18 cellular contexts compared by ENCODE assay signal in the genomic region with DNA sequence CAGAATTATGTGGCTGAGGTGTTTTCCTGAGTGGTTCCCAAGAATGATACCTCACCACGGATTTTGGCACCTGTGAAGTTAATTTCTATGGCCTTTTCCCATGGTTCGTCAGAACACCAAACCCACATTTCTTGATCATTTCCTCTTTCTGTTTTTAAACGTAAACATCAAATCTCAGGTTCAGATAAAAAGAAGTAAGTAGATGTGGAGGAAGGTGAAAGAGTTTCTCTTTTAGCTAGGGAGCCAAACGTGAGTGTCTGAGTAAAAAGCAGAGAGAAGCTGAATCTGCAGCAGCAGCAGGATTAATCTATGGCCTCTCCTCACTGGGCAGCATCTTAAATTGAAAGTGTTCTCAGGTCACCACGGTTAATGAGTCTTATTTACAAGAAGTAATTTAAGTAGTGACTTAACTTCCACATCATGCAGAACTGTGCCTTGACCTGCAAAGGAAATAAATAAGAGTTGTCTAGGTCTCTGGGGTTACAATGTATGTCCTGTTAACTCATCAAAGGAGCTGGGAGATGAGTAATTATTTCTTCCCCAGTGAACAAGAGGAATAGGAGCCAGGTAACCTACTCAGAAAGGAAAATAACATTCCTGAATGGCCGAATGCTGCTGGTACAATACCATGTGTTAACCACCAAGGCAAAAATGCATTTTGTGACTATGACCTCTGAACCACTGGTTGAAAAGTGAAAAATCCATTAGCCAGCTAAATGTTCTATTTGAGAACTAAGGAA.
DNase-seq lines count a peak whose midpoint lies in the region; ATAC-seq, FAIRE-seq and TF ChIP-seq lines count a peak whose summit lies in the region.
"Had no signal": no experiment of that assay in that cellular context is flagged by ENCODE, and none has a peak within 500 bp of the region (broad histone marks: within the 10 kb centered on the region; RNA-seq: fewer than 3 reads in every experiment).

No MANE protein-coding gene starts in this region.

- intact Hi-C loops in posterior cingulate gyrus (cut with DNase I), result no loop called here
- intact Hi-C loops in CD4-positive, alpha-beta memory T cell (cut with micrococcal nuclease), result no loop called here

- no peak overlapping the region for H3K27ac ChIP-seq in Peyer's patch
- no peak overlapping the region for H3K27ac ChIP-seq in CD4-positive, alpha-beta memory T cell (ENCODE audit: low read depth, low read length)
- H3K27ac ChIP-seq in MM.1S (ENCODE audit: low read length), result no peak overlapping the region
- H3K27ac ChIP-seq: heart right ventricle had no signal

- H3K36me3 Mint-ChIP-seq in CD4-positive, alpha-beta memory T cell, result no peaks in the 10 kb centered on the region

- H4K20me1 ChIP-seq in MM.1S (ENCODE audit: insufficient read depth, low read length), result no peaks in the 10 kb centered on the region

- H3K9me2 ChIP-seq in MM.1S (replicated peaks; ENCODE audit: insufficient read depth, low read length), result no peaks in the 10 kb centered on the region

- H3K79me2 ChIP-seq in MM.1S (ENCODE audit: low read length), result no peaks in the 10 kb centered on the region

- FAIRE-seq in GM18507 (lab: Jason Lieb, UNC), result peak; percentile 61

- peak; percentile 52 for ATAC-seq in GM21825 (IDR thresholded peaks at IDR 0.05; ENCODE audit: unreplicated experiment)
- ATAC-seq: activated naive CD8-positive, alpha-beta T cell treated with anti-CD3 and anti-CD28 coated beads, Interleukin-2, amount 50 U/mL, for 24 hours; heart right ventricle; Right ventricle myocardium inferior had no signal

- TF ChIP-seq POLR2A in Peyer's patch (IDR thresholded peaks at IDR 0.05), result no peak

- H3K4me1 ChIP-seq in Peyer's patch (no peaks in the 10 kb centered on the region), MM.1S (ENCODE audit: low read length) (no peaks in the 10 kb centered on the region)
- H3K4me1 ChIP-seq in CD4-positive, alpha-beta memory T cell (ENCODE audit: insufficient read depth, low read length), result no peaks in the 10 kb centered on the region
- H3K4me1 ChIP-seq: heart right ventricle had no signal

- H3K4me3 ChIP-seq in Peyer's patch (no peak overlapping the region), MM.1S (ENCODE audit: low read length) (no peak overlapping the region)
- H3K4me3 ChIP-seq in CD4-positive, alpha-beta memory T cell (ENCODE audit: low read length in 2 of 2), result no peak overlapping the region
- H3K4me3 ChIP-seq: heart right ventricle had no signal

- H3F3A ChIP-seq in MM.1S (ENCODE audit: insufficient read depth, low read length), result no peaks in the 10 kb centered on the region

- H3K36me3 ChIP-seq in Peyer's patch (no peaks in the 10 kb centered on the region), MM.1S (replicated peaks; ENCODE audit: insufficient read depth, low read length) (no peaks in the 10 kb centered on the region)
- H3K36me3 ChIP-seq in CD4-positive, alpha-beta memory T cell (ENCODE audit: insufficient read depth, low read length), result no peaks in the 10 kb centered on the region
- H3K36me3 ChIP-seq: heart right ventricle had no signal

- H3K9me3 ChIP-seq in Peyer's patch (no peaks in the 10 kb centered on the region), MM.1S (replicated peaks; ENCODE audit: insufficient read depth, low read length) (no peaks in the 10 kb centered on the region)
- no peaks in the 10 kb centered on the region for H3K9me3 ChIP-seq in CD4-positive, alpha-beta memory T cell (ENCODE audit: control insufficient read depth in 1 of 2, low read length in 2 of 2)

- H3K27me3 ChIP-seq in Peyer's patch (no peaks in the 10 kb centered on the region), MM.1S (replicated peaks; ENCODE audit: insufficient read depth, low read length) (no peaks in the 10 kb centered on the region)
- H3K27me3 ChIP-seq in CD4-positive, alpha-beta memory T cell (ENCODE audit: insufficient read depth, low read length), result no peaks in the 10 kb centered on the region
- H3K27me3 ChIP-seq: heart right ventricle had no signal

- no peak for TF ChIP-seq CTCF in Peyer's patch (IDR thresholded peaks at IDR 0.05)
- no peak for TF ChIP-seq CTCF in MM.1S (IDR thresholded peaks at IDR 0.05; ENCODE audit: low read length)

- DNase-seq in GM18507 (ENCODE audit: extremely low spot score, insufficient read length, low read depth), result no peak
- peak; percentile 18 for DNase-seq in OCI-M1 (lab: John Stamatoyannopoulos, UW)
- peak; percentile 89 for DNase-seq in kidney glomerular epithelial cell (lab: John Stamatoyannopoulos, UW)
- DNase-seq in Peyer's patch, result no peak
- no peak for DNase-seq in posterior cingulate gyrus
- no peak for DNase-seq in CD4-positive, alpha-beta memory T cell
- DNase-seq in MM.1S, result no peak
- DNase-seq: activated CD4-positive, alpha-beta T cell treated with anti-CD3 and anti-CD28 coated beads, Interleukin-2, amount 10 ng/mL, durations not matched to agents 24 days and 14 days; activated naive CD8-positive, alpha-beta T cell treated with anti-CD3 and anti-CD28 coated beads, Interleukin-2, amount 50 U/mL, for 24 hours; activated T-cell treated with anti-CD3 and anti-CD28 coated beads, Interleukin-2, amount 50 U/mL, for 24 hours; erythroblast; heart right ventricle; left cardiac atrium; NCI-H2081 treated with DMSO at 0.1 percent for 48 hours; NCI-H69 had no signal

- no peak overlapping the region for H2AFZ ChIP-seq in MM.1S (ENCODE audit: low read length)

- H3K9ac ChIP-seq in MM.1S (ENCODE audit: low read length), result no peak overlapping the region

- H3K27ac Mint-ChIP-seq in CD4-positive, alpha-beta memory T cell, result no peak overlapping the region
- H3K27ac Mint-ChIP-seq: activated CD4-positive, alpha-beta T cell treated with anti-CD3 and anti-CD28 coated beads, Interleukin-2, amount 10 ng/mL, durations not matched to agents 24 days and 14 days; activated naive CD8-positive, alpha-beta T cell treated with anti-CD3 and anti-CD28 coated beads, Interleukin-2, amount 50 U/mL, for 24 hours; activated T-cell treated with anti-CD3 and anti-CD28 coated beads, Interleukin-2, amount 50 U/mL, for 24 hours; T-helper 2 cell treated with Interferon-gamma antibody and Interleukin-4, amounts not matched to agents 5 μg/mL and 100 μg/mL, for 36 hours had no signal

- H3K27me3 Mint-ChIP-seq in CD4-positive, alpha-beta memory T cell, result no peaks in the 10 kb centered on the region
- H3K27me3 Mint-ChIP-seq: activated CD4-positive, alpha-beta T cell treated with anti-CD3 and anti-CD28 coated beads, Interleukin-2, amount 10 ng/mL, durations not matched to agents 24 days and 14 days; activated naive CD8-positive, alpha-beta T cell treated with anti-CD3 and anti-CD28 coated beads, Interleukin-2, amount 50 U/mL, for 24 hours; activated T-cell treated with anti-CD3 and anti-CD28 coated beads, Interleukin-2, amount 50 U/mL, for 24 hours had no signal

- peaks cover 2 to 17% (median 7%) of the 10 kb centered on the region in 8 donors for H3K9me3 Mint-ChIP-seq in CD4-positive, alpha-beta memory T cell
- H3K9me3 Mint-ChIP-seq: activated CD4-positive, alpha-beta T cell treated with anti-CD3 and anti-CD28 coated beads, Interleukin-2, amount 10 ng/mL, durations not matched to agents 24 days and 14 days; activated T-cell treated with anti-CD3 and anti-CD28 coated beads, Interleukin-2, amount 50 U/mL, for 24 hours; T-helper 2 cell treated with Interferon-gamma antibody and Interleukin-4, amounts not matched to agents 5 μg/mL and 100 μg/mL, for 36 hours had no signal

- CTCF ChIA-PET in CD4-positive, alpha-beta memory T cell (lab: Charles Lee; ENCODE audit: partially characterized antibody), result no interaction called here

- no peaks in the 10 kb centered on the region for H3K4me1 Mint-ChIP-seq in CD4-positive, alpha-beta memory T cell
- H3K4me1 Mint-ChIP-seq: activated CD4-positive, alpha-beta T cell treated with anti-CD3 and anti-CD28 coated beads, Interleukin-2, amount 10 ng/mL, durations not matched to agents 24 days and 14 days had no signal

- H3K4me2 ChIP-seq in MM.1S (ENCODE audit: low read depth, low read length), result no peak overlapping the region

- POLR2A ChIA-PET in CD4-positive, alpha-beta memory T cell (lab: Charles Lee; ENCODE audit: partially characterized antibody), result no interaction called here

- H3K4me3 Mint-ChIP-seq in CD4-positive, alpha-beta memory T cell, result no peak overlapping the region
- H3K4me3 Mint-ChIP-seq: activated CD4-positive, alpha-beta T cell treated with anti-CD3 and anti-CD28 coated beads, Interleukin-2, amount 10 ng/mL, durations not matched to agents 24 days and 14 days; activated naive CD8-positive, alpha-beta T cell treated with anti-CD3 and anti-CD28 coated beads, Interleukin-2, amount 50 U/mL, for 24 hours; activated T-cell treated with anti-CD3 and anti-CD28 coated beads, Interleukin-2, amount 50 U/mL, for 24 hours; T-helper 2 cell treated with Interferon-gamma antibody and Interleukin-4, amounts not matched to agents 5 μg/mL and 100 μg/mL, for 36 hours had no signal

Comparison
In these comparisons a context has a peak if more than half of its experiments do, and no peak if none do; other contexts are left out.
1. DNase-seq: peak in OCI-M1 (single experiment) and kidney glomerular epithelial cell (single experiment); none in GM18507 (single experiment), Peyer's patch (0 of 3), posterior cingulate gyrus (0 of 10), CD4-positive, alpha-beta memory T cell (0 of 5) and MM.1S (single experiment).